ENCODE assay signal across 10 cellular contexts in genomic region chr12:2198088-2198501, GRCh38.
DNase-seq lines count a peak whose midpoint lies in the region; ATAC-seq, FAIRE-seq and TF ChIP-seq lines count a peak whose summit lies in the region.
"Had no signal": no experiment of that assay in that cellular context is flagged by ENCODE, and none has a peak within 500 bp of the region (broad histone marks: within the 10 kb centered on the region; RNA-seq: fewer than 3 reads in every experiment).

No MANE protein-coding gene starts in this region.

- H3K27ac ChIP-seq in iPS-18a (ENCODE audit: low read length) (peak overlapping the region; percentile 48), left lung (no peak overlapping the region)
- H3K27ac ChIP-seq: 22Rv1 had no signal

- no peak for ATAC-seq in left lung

- DNase-seq in DMS 273 (lab: John Stamatoyannopoulos, UW; ENCODE audit: unreplicated experiment), result peak; percentile 2
- no peak for DNase-seq in DMS 273 treated with DMSO at 0.1 percent for 48 hours (lab: John Stamatoyannopoulos, UW)
- DNase-seq in cardiac fibroblast (ENCODE audit: low read depth in 2 of 2), result peak; percentile 56 to 67
- peak; percentile 92 for DNase-seq in urothelium cell line (ENCODE audit: low spot score)
- no peak for DNase-seq in left lung
- no peak for DNase-seq in NCI-H2196 treated with DMSO at 0.1 percent for 48 hours (lab: John Stamatoyannopoulos, UW; ENCODE audit: unreplicated experiment)
- no peak for DNase-seq in AML-193 (lab: John Stamatoyannopoulos, UW)
- DNase-seq: NCI-H2171 treated with DMSO at 0.1 percent for 48 hours had no signal

- peak; percentile 97 for FAIRE-seq in urothelium cell line (lab: Jason Lieb, UNC)

- H3K4me1 ChIP-seq in iPS-18a (ENCODE audit: control insufficient read depth, low read depth, low read length) (peaks cover 27% of the 10 kb centered on the region), left lung (no peaks in the 10 kb centered on the region)

- H3K27me3 ChIP-seq in iPS-18a (ENCODE audit: control insufficient read depth, insufficient read depth, low read length), result no peaks in the 10 kb centered on the region
- H3K27me3 ChIP-seq in left lung, result peaks cover 0 to 4% of the 10 kb centered on the region in 2 donors

- TF ChIP-seq CTCF in cardiac fibroblast (IDR thresholded peaks at IDR 0.05; ENCODE audit: low read depth, low read length) (no peak), left lung (IDR thresholded peaks at IDR 0.05) (no peak)

- H3K4me3 ChIP-seq in cardiac fibroblast (replicated peaks in 1 of 2; ENCODE audit: low read depth in 2 of 2, low read length in 2 of 2) (no peak overlapping the region), iPS-18a (ENCODE audit: low read length) (peak overlapping the region; percentile 35), left lung (no peak overlapping the region)

- H3K9ac ChIP-seq in iPS-18a (ENCODE audit: low read length), result peak overlapping the region; percentile 24

- no peaks in the 10 kb centered on the region for H3K36me3 ChIP-seq in iPS-18a (ENCODE audit: control insufficient read depth, low read depth, low read length)
- no peaks in the 10 kb centered on the region for H3K36me3 ChIP-seq in left lung

- intact Hi-C loops in left lung (cut with DNase I), result no loop called here

- H3K9me3 ChIP-seq in iPS-18a (ENCODE audit: control insufficient read depth, low read depth, low read length) (no peaks in the 10 kb centered on the region), left lung (no peaks in the 10 kb centered on the region)

Comparison
In these comparisons a context has a peak if more than half of its experiments do, and no peak if none do; other contexts are left out.
1. DNase-seq: peak in DMS 273 (single experiment), cardiac fibroblast (2 of 2) and urothelium cell line (single experiment); none in DMS 273 treated with DMSO at 0.1 percent for 48 hours (single experiment), left lung (0 of 2), NCI-H2196 treated with DMSO at 0.1 percent for 48 hours (single experiment) and AML-193 (0 of 2).